Comparison of ENCODE assay signal across 1 cellular context in genomic region chr6:68691120-68691519, GRCh38.
A peak's percentile ranks its signal among the peaks of the same experiment; 100 is the strongest.
TF ChIP-seq lines count a peak whose summit lies in the region.

No MANE protein-coding gene starts in this region.

TF ChIP-seq in K562, 482 proteins besides CTCF, POLR2A, EP300 and RAD21 (continued from another document):
- TF ChIP-seq CLOCK (CRISPR knock-in tag; IDR thresholded peaks at IDR 0.05; ENCODE audit: borderline replicate concordance) = no peak
- TF ChIP-seq ERF (CRISPR knock-in tag; IDR thresholded peaks at IDR 0.05) = no peak
- TF ChIP-seq C11orf30 (IDR thresholded peaks at IDR 0.05; ENCODE audit: low read depth) = peak; percentile 63
- TF ChIP-seq FOXJ2 (tag; IDR thresholded peaks at IDR 0.05) = no peak
- TF ChIP-seq ASH1L (IDR thresholded peaks at IDR 0.05; ENCODE audit: borderline replicate concordance, low read depth, partially characterized antibody) = no peak
- TF ChIP-seq ZNF316 (IDR thresholded peaks at IDR 0.05) = peak; percentile 32; the same call in 1 of the 2 replicates
- 0 out of 2 replicates have a peak, but pooled peaks have one; percentile 4 for TF ChIP-seq MAFF (IDR thresholded peaks at IDR 0.05; ENCODE audit: low read length)
- TF ChIP-seq NFATC3 (IDR thresholded peaks at IDR 0.05) = no peak
- no peak for TF ChIP-seq SMARCA4 (IDR thresholded peaks at IDR 0.05)
- no peak for TF ChIP-seq ELF4 (CRISPR knock-in tag; IDR thresholded peaks at IDR 0.05)
- TF ChIP-seq NFE2 (IDR thresholded peaks at IDR 0.05; ENCODE audit: low read depth) = peak; percentile 61
- no peak for TF ChIP-seq TGIF2 (CRISPR knock-in tag; IDR thresholded peaks at IDR 0.05)
- no peak for TF ChIP-seq USF2 (CRISPR knock-in tag; IDR thresholded peaks at IDR 0.05)
- TF ChIP-seq TOE1 (IDR thresholded peaks at IDR 0.05; ENCODE audit: borderline replicate concordance) = no peak
- no peak for TF ChIP-seq TOE1 (CRISPR knock-in tag; IDR thresholded peaks at IDR 0.05; ENCODE audit: borderline replicate concordance, low read depth)
- TF ChIP-seq ZFP30 (CRISPR knock-in tag; IDR thresholded peaks at IDR 0.05; ENCODE audit: borderline replicate concordance) = no peak
